In the genomic region with DNA sequence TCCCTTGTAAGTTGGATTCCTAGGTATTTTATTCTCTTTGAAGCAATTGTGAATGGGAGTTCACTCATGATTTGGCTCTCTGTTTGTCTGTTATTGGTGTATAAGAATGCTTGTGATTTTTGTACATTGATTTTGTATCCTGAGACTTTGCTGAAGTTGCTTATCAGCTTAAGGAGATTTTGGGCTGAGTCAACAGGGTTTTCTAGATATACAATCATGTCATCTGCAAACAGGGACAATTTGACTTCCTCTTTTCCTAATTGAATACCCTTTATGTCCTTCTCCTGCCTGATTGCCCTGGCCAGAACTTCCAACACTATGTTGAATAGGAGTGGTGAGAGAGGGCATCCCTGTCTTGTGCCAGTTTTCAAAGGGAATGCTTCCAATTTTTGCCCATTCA, we compare ENCODE assay signal across 12 cellular contexts. TPM values are rescaled to one million over a fixed set of nuclear protein-coding genes. Genes with fewer than 3 reads are reported as not detected.
"Had no signal": no experiment of that assay in that cellular context is flagged by ENCODE, and none has a peak within 500 bp of the region (broad histone marks: within the 10 kb centered on the region; RNA-seq: fewer than 3 reads in every experiment).

No MANE protein-coding gene starts in this region.

RNA-seq across cellular contexts. Expression of gene MS4A3, which starts 6.0 kb away (rescaled TPM):
- total RNA-seq: OCI-LY7, PC-3, PC-9, Peyer's patch, Right ventricle myocardium inferior, Right ventricle myocardium superior, RPMI7951, SJCRH30, SJSA1, SK-MEL-5 had no signal
- polyA plus RNA-seq: SK-N-SH had no signal

RNA-seq across cellular contexts. Expression of gene OOSP2, which starts 10.2 kb away (rescaled TPM):
- total RNA-seq: OCI-LY7, PC-3, PC-9, Peyer's patch, Right ventricle myocardium inferior, Right ventricle myocardium superior, RPMI7951, SJCRH30, SJSA1, SK-MEL-5, T-cell had no signal
- polyA plus RNA-seq: SK-N-SH had no signal

RNA-seq across cellular contexts. Expression of gene OOSP4B, which starts 33.4 kb away (rescaled TPM):
- total RNA-seq: OCI-LY7, PC-3, PC-9, Peyer's patch, Right ventricle myocardium inferior, Right ventricle myocardium superior, RPMI7951, SJCRH30, SJSA1, SK-MEL-5, T-cell had no signal
- polyA plus RNA-seq: SK-N-SH had no signal

RNA-seq across cellular contexts. Expression of gene MS4A2, which starts 38.0 kb away (rescaled TPM):
- total RNA-seq: OCI-LY7, PC-3, PC-9, RPMI7951, SJCRH30, SJSA1, SK-MEL-5 had no signal
- polyA plus RNA-seq: SK-N-SH had no signal
